Comparison of ENCODE assay signal across 11 cellular contexts in genomic region chr10:98403812-98404504, GRCh38. TPM values are rescaled to one million over a fixed set of nuclear protein-coding genes. Genes with fewer than 3 reads are reported as not detected.
A peak's percentile ranks its signal among the peaks of the same experiment; 100 is the strongest.
DNase-seq lines count a peak whose midpoint lies in the region; ATAC-seq and TF ChIP-seq lines count a peak whose summit lies in the region.
"Had no signal": no experiment of that assay in that cellular context is flagged by ENCODE, and none has a peak within 500 bp of the region (broad histone marks: within the 10 kb centered on the region; RNA-seq: fewer than 3 reads in every experiment).

No MANE protein-coding gene starts in this region.

- ATAC-seq in RWPE2 (ENCODE audit: low read depth) = peak; percentile 70
- no peak for ATAC-seq in HG02973 (IDR thresholded peaks at IDR 0.05; ENCODE audit: unreplicated experiment)

- no peak overlapping the region for H3K4me3 ChIP-seq in RWPE2 (ENCODE audit: severe bottlenecking)

- H3K27ac Mint-ChIP-seq in activated T-cell treated with anti-CD3 and anti-CD28 coated beads, Interleukin-2, amount 50 U/mL, for 24 hours = peak overlapping the region; percentile 34
- peak overlapping the region; percentile 95 for H3K27ac Mint-ChIP-seq in type B pancreatic cell

- H3K36me3 Mint-ChIP-seq in activated T-cell treated with anti-CD3 and anti-CD28 coated beads, Interleukin-2, amount 50 U/mL, for 24 hours (ENCODE audit: low read depth) = peaks cover 11% of the 10 kb centered on the region
- peaks cover 6% of the 10 kb centered on the region for H3K36me3 Mint-ChIP-seq in type B pancreatic cell

- no peak for DNase-seq in activated T-cell treated with anti-CD3 and anti-CD28 coated beads, Interleukin-2, amount 50 U/mL, for 24 hours
- no peak for DNase-seq in activated T-cell treated with anti-CD3 and anti-CD28 coated beads, Interleukin-2, amount 50 U/mL, for 48 hours
- DNase-seq in RWPE2 (ENCODE audit: low spot score) (no peak), fibroblast of peridontal ligament (ENCODE audit: extremely low read depth) (peak; percentile 38), type B pancreatic cell (ENCODE audit: extremely low spot score, unreplicated experiment) (no peak), posterior cingulate gyrus (no peak), head of caudate nucleus (no peak)
- DNase-seq: islet precursor cell, NCI-H2081, RPMI8226 had no signal

- H3K4me3 Mint-ChIP-seq in activated T-cell treated with anti-CD3 and anti-CD28 coated beads, Interleukin-2, amount 50 U/mL, for 24 hours = no peak overlapping the region
- peak overlapping the region; percentile 7 for H3K4me3 Mint-ChIP-seq in type B pancreatic cell

- H3K9me3 Mint-ChIP-seq in activated T-cell treated with anti-CD3 and anti-CD28 coated beads, Interleukin-2, amount 50 U/mL, for 24 hours = no peaks in the 10 kb centered on the region
- H3K9me3 Mint-ChIP-seq in type B pancreatic cell = peaks cover 5% of the 10 kb centered on the region

- H3K9me3 ChIP-seq in RWPE2 (ENCODE audit: severe bottlenecking) = no peaks in the 10 kb centered on the region

- H3K27me3 Mint-ChIP-seq in activated T-cell treated with anti-CD3 and anti-CD28 coated beads, Interleukin-2, amount 50 U/mL, for 24 hours = no peaks in the 10 kb centered on the region
- H3K27me3 Mint-ChIP-seq in type B pancreatic cell = no peaks in the 10 kb centered on the region

- H3K36me3 ChIP-seq in RWPE2 (ENCODE audit: low read depth) = no peaks in the 10 kb centered on the region

- intact Hi-C loops in posterior cingulate gyrus (cut with DNase I) (no loop called here), head of caudate nucleus (cut with DNase I) (no loop called here)

- peaks cover 14% of the 10 kb centered on the region for H3K4me1 Mint-ChIP-seq in activated T-cell treated with anti-CD3 and anti-CD28 coated beads, Interleukin-2, amount 50 U/mL, for 24 hours (ENCODE audit: low read depth)
- H3K4me1 Mint-ChIP-seq in type B pancreatic cell (ENCODE audit: unreplicated experiment) = peaks cover 25% of the 10 kb centered on the region

- TF ChIP-seq CTCF in RWPE2 (IDR thresholded peaks at IDR 0.05; ENCODE audit: poor library complexity, severe bottlenecking) (no peak), type B pancreatic cell (conservative IDR thresholded peaks at IDR 0.05) (no peak)

- H3K27me3 ChIP-seq in RWPE2 (ENCODE audit: insufficient read depth, poor library complexity, severe bottlenecking) = no peaks in the 10 kb centered on the region

- peaks cover 13% of the 10 kb centered on the region for H3K4me1 ChIP-seq in RWPE2 (ENCODE audit: insufficient read depth, poor library complexity, severe bottlenecking)

- H3K27ac ChIP-seq in RWPE2 (ENCODE audit: poor library complexity, severe bottlenecking) = peak overlapping the region; percentile 38

RNA-seq across cellular contexts. Expression of gene PYROXD2, which starts 11.0 kb away (rescaled TPM):
- total RNA-seq in type B pancreatic cell (ENCODE audit: low replicate concordance) = 6.1 and 14.9 TPM in 2 replicates

RNA-seq across cellular contexts. Expression of gene HPS1, which starts 42.8 kb away (rescaled TPM):
- total RNA-seq in type B pancreatic cell (ENCODE audit: low replicate concordance) = 60.5 and 72.4 TPM in 2 replicates
